15 cellular contexts compared by ENCODE assay signal in the genomic region with DNA sequence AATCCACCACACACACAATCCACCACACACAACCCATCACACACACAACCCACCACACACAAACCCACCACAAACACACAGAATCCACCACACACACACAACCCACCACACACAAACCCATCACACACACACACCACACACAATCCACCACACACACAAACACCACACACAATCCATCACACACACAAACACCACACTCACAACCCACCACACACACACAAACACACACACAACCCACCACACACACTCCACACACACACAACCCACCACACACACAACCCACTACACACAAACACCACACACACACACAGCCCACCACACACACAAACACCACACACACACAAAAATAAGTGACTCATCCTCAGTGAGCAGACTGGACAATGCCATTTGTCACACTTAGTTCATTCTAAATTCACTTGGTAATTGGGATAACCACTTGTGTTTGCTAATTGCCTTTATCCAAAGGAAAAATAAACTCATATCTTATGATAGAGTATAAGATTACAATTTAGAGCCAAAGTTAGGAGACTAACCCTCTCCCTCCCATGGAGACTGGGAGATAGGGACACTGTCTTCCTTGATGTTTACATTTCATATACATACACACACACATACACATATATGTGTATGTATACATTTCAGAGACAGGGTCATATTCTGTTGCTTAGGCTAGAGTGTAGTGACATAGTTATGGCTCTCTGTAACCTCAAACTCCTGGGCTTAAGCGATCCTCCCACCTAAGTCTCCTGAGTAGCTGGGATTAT. TPM values are rescaled to one million over a fixed set of nuclear protein-coding genes. Genes with fewer than 3 reads are reported as not detected.
DNase-seq lines count a peak whose midpoint lies in the region; ATAC-seq lines count a peak whose summit lies in the region.
"Had no signal": no experiment of that assay in that cellular context is flagged by ENCODE, and none has a peak within 500 bp of the region (broad histone marks: within the 10 kb centered on the region; RNA-seq: fewer than 3 reads in every experiment).

No MANE protein-coding gene starts in this region.

- H3K9me3 ChIP-seq in T-helper 17 cell (ENCODE audit: control insufficient read depth, low read length, poor library complexity, severe bottlenecking) = no peaks in the 10 kb centered on the region
- H3K9me3 ChIP-seq: thoracic aorta had no signal

- peaks cover 50% of the 10 kb centered on the region for H3K4me1 Mint-ChIP-seq in activated T-cell treated with anti-CD3 and anti-CD28 coated beads, Interleukin-2, amount 50 U/mL, for 24 hours (ENCODE audit: low read depth)
- H3K4me1 Mint-ChIP-seq in T-helper 17 cell = peaks cover 20% of the 10 kb centered on the region
- H3K4me1 Mint-ChIP-seq in dendritic cell treated with granulocyte-macrophage colony-stimulating factor and Interleukin-4, amounts not matched to agents 40 ng/mL and 50 ng/mL, for 4 days (ENCODE audit: low read depth) = peaks cover 48% of the 10 kb centered on the region
- peaks cover 58% of the 10 kb centered on the region for H3K4me1 Mint-ChIP-seq in stimulated activated memory B cell treated with anti-CD40 and anti-IgM and Interleukin-4, amounts not matched to agents 10 μg/mL and 1 μg/mL and 100 μg/mL, for 72 hours

- peak overlapping the region; percentile 71 for H3K27ac Mint-ChIP-seq in activated T-cell treated with anti-CD3 and anti-CD28 coated beads, Interleukin-2, amount 50 U/mL, for 24 hours
- H3K27ac Mint-ChIP-seq in T-helper 17 cell = peak overlapping the region; percentile 77
- peak overlapping the region; percentile 64 for H3K27ac Mint-ChIP-seq in dendritic cell treated with granulocyte-macrophage colony-stimulating factor and Interleukin-4, amounts not matched to agents 40 ng/mL and 50 ng/mL, for 4 days
- H3K27ac Mint-ChIP-seq in stimulated activated memory B cell treated with anti-CD40 and anti-IgM and Interleukin-4, amounts not matched to agents 10 μg/mL and 1 μg/mL and 100 μg/mL, for 72 hours = peak overlapping the region; percentile 80

- no peak for ATAC-seq in T-helper 17 cell
- ATAC-seq in stimulated activated memory B cell treated with anti-CD40 and anti-IgM and Interleukin-4, amounts not matched to agents 10 μg/mL and 1 μg/mL and 100 μg/mL, for 72 hours = no peak

- no peak for DNase-seq in activated T-cell treated with anti-CD3 and anti-CD28 coated beads, Interleukin-2, amount 50 U/mL, for 24 hours
- DNase-seq in activated T-cell treated with anti-CD3 and anti-CD28 coated beads, Interleukin-2, amount 50 U/mL, for 1 hour = no peak
- DNase-seq in T-helper 17 cell (no peak), NCI-H1048 (lab: John Stamatoyannopoulos, UW) (no peak), AG08395 (ENCODE audit: low spot score) (no peak), AG08396 (ENCODE audit: low spot score) (no peak)
- DNase-seq: activated CD4-positive, CD25-positive, alpha-beta regulatory T cell treated with anti-CD3 and anti-CD28 coated beads, Interleukin-2, amount 50 U/mL, for 72 hours; NCI-H2029; NCI-H82; posterior cingulate gyrus; SW 1271 had no signal

- H3K27me3 Mint-ChIP-seq in activated T-cell treated with anti-CD3 and anti-CD28 coated beads, Interleukin-2, amount 50 U/mL, for 24 hours = no peaks in the 10 kb centered on the region
- H3K27me3 Mint-ChIP-seq in T-helper 17 cell = no peaks in the 10 kb centered on the region
- peaks cover 8% of the 10 kb centered on the region for H3K27me3 Mint-ChIP-seq in dendritic cell treated with granulocyte-macrophage colony-stimulating factor and Interleukin-4, amounts not matched to agents 40 ng/mL and 50 ng/mL, for 4 days
- H3K27me3 Mint-ChIP-seq in stimulated activated memory B cell treated with anti-CD40 and anti-IgM and Interleukin-4, amounts not matched to agents 10 μg/mL and 1 μg/mL and 100 μg/mL, for 72 hours = no peaks in the 10 kb centered on the region

- no peaks in the 10 kb centered on the region for H3K9me3 Mint-ChIP-seq in activated T-cell treated with anti-CD3 and anti-CD28 coated beads, Interleukin-2, amount 50 U/mL, for 24 hours
- no peaks in the 10 kb centered on the region for H3K9me3 Mint-ChIP-seq in dendritic cell treated with granulocyte-macrophage colony-stimulating factor and Interleukin-4, amounts not matched to agents 40 ng/mL and 50 ng/mL, for 4 days
- peaks cover 6% of the 10 kb centered on the region for H3K9me3 Mint-ChIP-seq in stimulated activated memory B cell treated with anti-CD40 and anti-IgM and Interleukin-4, amounts not matched to agents 10 μg/mL and 1 μg/mL and 100 μg/mL, for 72 hours

- intact Hi-C loops in dendritic cell treated with granulocyte-macrophage colony-stimulating factor and Interleukin-4, amounts not matched to agents 40 ng/mL and 50 ng/mL, for 4 days (cut with micrococcal nuclease) = no loop called here

- H3K36me3 Mint-ChIP-seq in activated T-cell treated with anti-CD3 and anti-CD28 coated beads, Interleukin-2, amount 50 U/mL, for 24 hours (ENCODE audit: low read depth) = no peaks in the 10 kb centered on the region
- peaks cover 3% of the 10 kb centered on the region for H3K36me3 Mint-ChIP-seq in T-helper 17 cell (ENCODE audit: low read depth)
- H3K36me3 Mint-ChIP-seq in dendritic cell treated with granulocyte-macrophage colony-stimulating factor and Interleukin-4, amounts not matched to agents 40 ng/mL and 50 ng/mL, for 4 days (ENCODE audit: low read depth) = no peaks in the 10 kb centered on the region
- no peaks in the 10 kb centered on the region for H3K36me3 Mint-ChIP-seq in stimulated activated memory B cell treated with anti-CD40 and anti-IgM and Interleukin-4, amounts not matched to agents 10 μg/mL and 1 μg/mL and 100 μg/mL, for 72 hours

- H3K4me3 Mint-ChIP-seq in activated T-cell treated with anti-CD3 and anti-CD28 coated beads, Interleukin-2, amount 50 U/mL, for 24 hours = no peak overlapping the region
- H3K4me3 Mint-ChIP-seq in T-helper 17 cell = peak overlapping the region; percentile 19
- H3K4me3 Mint-ChIP-seq in dendritic cell treated with granulocyte-macrophage colony-stimulating factor and Interleukin-4, amounts not matched to agents 40 ng/mL and 50 ng/mL, for 4 days = no peak overlapping the region
- no peak overlapping the region for H3K4me3 Mint-ChIP-seq in stimulated activated memory B cell treated with anti-CD40 and anti-IgM and Interleukin-4, amounts not matched to agents 10 μg/mL and 1 μg/mL and 100 μg/mL, for 72 hours

RNA-seq across cellular contexts. Expression of a gene that starts 8.5 kb away (rescaled TPM):
- total RNA-seq in T-helper 17 cell = 10 to 100 TPM; 43.0 to 49.8 TPM

RNA-seq across cellular contexts. Expression of a gene that starts 18.7 kb away (rescaled TPM):
- total RNA-seq in T-helper 17 cell = not detected

RNA-seq across cellular contexts. Expression of a gene that starts 19.0 kb away (rescaled TPM):
- 1 to 10 TPM; 1.4 to 2.1 TPM for total RNA-seq in T-helper 17 cell

RNA-seq across cellular contexts. Expression of a gene that starts 36.8 kb away (rescaled TPM):
- total RNA-seq in T-helper 17 cell = 10 to 100 TPM in 1 of 2 donors, 1 to 10 TPM in 1; 6.0 to 10.2 TPM
- total RNA-seq: LHCN-M2 had no signal

RNA-seq across cellular contexts. Expression of a gene that starts 36.9 kb away (rescaled TPM):
- total RNA-seq in T-helper 17 cell = 1 to 10 TPM; 6.4 to 6.9 TPM
- total RNA-seq: LHCN-M2 had no signal
